20 cellular contexts compared by ENCODE assay signal in genomic region chr2:171800639-171801038, GRCh38.
A peak's percentile ranks its signal among the peaks of the same experiment; 100 is the strongest.
DNase-seq lines count a peak whose midpoint lies in the region; ATAC-seq, FAIRE-seq and TF ChIP-seq lines count a peak whose summit lies in the region.
"Had no signal": no experiment of that assay in that cellular context is flagged by ENCODE, and none has a peak within 500 bp of the region (broad histone marks: within the 10 kb centered on the region; RNA-seq: fewer than 3 reads in every experiment).

No MANE protein-coding gene starts in this region.

- no peak for TF ChIP-seq RAD21 in H1 (IDR thresholded peaks at IDR 0.05 in 1 of 2, conservative IDR thresholded peaks at IDR 0.05 in 1 of 2; ENCODE audit: low read depth in 2 of 2, low read length in 2 of 2)

- H4K5ac ChIP-seq in H1 (ENCODE audit: insufficient read length, low read depth, low read length) = no peak overlapping the region

- H3K27me3 ChIP-seq in H1 (replicated peaks in 1 of 4; ENCODE audit: control insufficient read depth in 3 of 4, extremely low read depth in 1 of 4, insufficient read depth in 3 of 4, low read length in 3 of 4) (no peaks in the 10 kb centered on the region), left lung (no peaks in the 10 kb centered on the region)
- H3K27me3 ChIP-seq: BLaER1 had no signal

- no peak overlapping the region for H2AK5ac ChIP-seq in H1 (ENCODE audit: low read depth, low read length)

- no peaks in the 10 kb centered on the region for H3K79me1 ChIP-seq in H1 (ENCODE audit: low read depth, low read length)

- no peak for ATAC-seq in left lung
- ATAC-seq: GM23338 had no signal

- no peak overlapping the region for H3K4me2 ChIP-seq in H1 (ENCODE audit: insufficient read depth in 1 of 2, low read depth in 2 of 2, low read length in 2 of 2)
- H3K4me2 ChIP-seq: BLaER1, GM23338 had no signal

- H3K36me3 ChIP-seq in H1 (ENCODE audit: control insufficient read depth in 2 of 4, insufficient read depth in 4 of 4, low read length in 3 of 4) (no peaks in the 10 kb centered on the region), left lung (no peaks in the 10 kb centered on the region)

- peaks cover 13% of the 10 kb centered on the region for H3K36me3 Mint-ChIP-seq in osteocyte (ENCODE audit: unreplicated experiment)

- peak; percentile 52 for FAIRE-seq in H54 (lab: Jason Lieb, UNC)
- peak; percentile 62 for FAIRE-seq in H1 (lab: Jason Lieb, UNC)
- FAIRE-seq: A204.1, GM12891, GM19239 had no signal

- POLR2A ChIA-PET in H1 (lab: Charles Lee; ENCODE audit: partially characterized antibody) = no interaction called here

- H3K4me3 ChIP-seq in H1 (ENCODE audit: extremely low read depth in 1 of 4, insufficient read depth in 2 of 4, low read depth in 3 of 4, low read length in 4 of 4) (no peak overlapping the region), left lung (no peak overlapping the region)
- H3K4me3 ChIP-seq: BLaER1, GM23338 had no signal

- H3K4me1 Mint-ChIP-seq in osteocyte (ENCODE audit: unreplicated experiment) = peaks cover 23% of the 10 kb centered on the region

- CTCF ChIA-PET in H1 (lab: Charles Lee; ENCODE audit: partially characterized antibody) = no interaction called here

- H3K9me3 ChIP-seq in H1 (ENCODE audit: insufficient read depth in 2 of 2, low read depth in 1 of 2, low read length in 1 of 2) (no peaks in the 10 kb centered on the region), left lung (no peaks in the 10 kb centered on the region)
- H3K9me3 ChIP-seq: BLaER1 had no signal

- no peak overlapping the region for H2BK20ac ChIP-seq in H1 (ENCODE audit: low read length)

- TF ChIP-seq POLR2A in H54 (IDR thresholded peaks at IDR 0.05; ENCODE audit: low read depth, low read length) (no peak), H1 (IDR thresholded peaks at IDR 0.05; ENCODE audit: control extremely low read depth in 1 of 2, low read depth in 2 of 2, low read length in 2 of 2) (no peak)

- H2AFZ ChIP-seq in H1 (ENCODE audit: low read length) = no peak overlapping the region
- H2AFZ ChIP-seq: GM23338 had no signal

- DNase-seq in H54 (ENCODE audit: insufficient read length, low spot score) (no peak), astrocyte of the hippocampus (ENCODE audit: low read depth, low spot score) (peak; percentile 49), H1 (ENCODE audit: low read depth in 1 of 2, low spot score in 2 of 2) (no peak), osteocyte (ENCODE audit: extremely low spot score, unreplicated experiment) (no peak), DMS 273 (lab: John Stamatoyannopoulos, UW; ENCODE audit: unreplicated experiment) (no peak), NCI-H2227 treated with DMSO at 0.1 percent for 48 hours (lab: John Stamatoyannopoulos, UW) (no peak), left lung (no peak)
- no peak for DNase-seq in central memory CD4-positive, alpha-beta T cell
- DNase-seq: CD4-positive, alpha-beta memory T cell; DMS 273 treated with DMSO at 0.1 percent for 48 hours; DMS53; DND-41; EL; H9 had no signal

- H3K23me2 ChIP-seq in H1 (ENCODE audit: low read depth, low read length) = no peaks in the 10 kb centered on the region

- no peak overlapping the region for H3K4ac ChIP-seq in H1 (replicated peaks; ENCODE audit: insufficient read length, low read depth, low read length)

- no peak overlapping the region for H2BK5ac ChIP-seq in H1 (ENCODE audit: low read depth, low read length)

- H3K18ac ChIP-seq in H1 (ENCODE audit: extremely low read depth, low read length) = no peak overlapping the region

- H2BK120ac ChIP-seq in H1 (replicated peaks; ENCODE audit: low read depth, low read length) = no peak overlapping the region

- peaks cover 0 to 5% (median 0%) of the 10 kb centered on the region in 4 experiments; a peak in 2 of 7 replicates for H3K4me1 ChIP-seq in H1 (replicated peaks in 1 of 4; ENCODE audit: control insufficient read depth in 3 of 4, insufficient read depth in 4 of 4, low read length in 3 of 4)
- peaks cover 0 to 7% of the 10 kb centered on the region in 2 donors for H3K4me1 ChIP-seq in left lung
- H3K4me1 ChIP-seq: BLaER1 had no signal

- no peak overlapping the region for H2BK12ac ChIP-seq in H1 (ENCODE audit: low read depth, low read length)

- WGBS in H1 (ENCODE audit: extremely low coverage in 1 of 2, insufficient coverage in 1 of 2, insufficient read length in 1 of 2, insufficient replicate concordance in 2 of 2, low coverage in 1 of 2, low lambda C conversion rate in 2 of 2, missing lambda C conversion rate in 1 of 2), 2 experiments = 89% methylated on average over 5 of the region's 5 CpGs; no CpG with 5 or more reads in 1 of the 2 experiments

- peak overlapping the region; percentile 43 for H3K27ac Mint-ChIP-seq in osteocyte (ENCODE audit: unreplicated experiment)
- H3K27ac Mint-ChIP-seq: CD14-positive monocyte; CD4-positive, alpha-beta memory T cell; GM23338 had no signal

- no peaks in the 10 kb centered on the region for H3K27me3 Mint-ChIP-seq in osteocyte (ENCODE audit: unreplicated experiment)
- H3K27me3 Mint-ChIP-seq: CD4-positive, alpha-beta memory T cell had no signal

- no peak overlapping the region for H3K9ac ChIP-seq in H1 (replicated peaks in 1 of 4; ENCODE audit: extremely low read depth in 1 of 4, low read depth in 3 of 4, low read length in 3 of 4)
- H3K9ac ChIP-seq: BLaER1 had no signal

- H4K20me1 ChIP-seq in H1 (replicated peaks in 1 of 2; ENCODE audit: control insufficient read depth in 1 of 2, insufficient read depth in 2 of 2, low read length in 2 of 2) = no peaks in the 10 kb centered on the region
- H4K20me1 ChIP-seq: BLaER1 had no signal

- no peak overlapping the region for H4K91ac ChIP-seq in H1 (replicated peaks; ENCODE audit: insufficient read length, low read length)

- H2BK15ac ChIP-seq in H1 (ENCODE audit: low read length) = no peak overlapping the region

- H3K56ac ChIP-seq in H1 (replicated peaks; ENCODE audit: insufficient read length, low read depth, low read length) = no peak overlapping the region

- H3K14ac ChIP-seq in H1 (ENCODE audit: insufficient read length) = no peak overlapping the region

- H3K9me3 Mint-ChIP-seq in osteocyte (ENCODE audit: unreplicated experiment) = no peaks in the 10 kb centered on the region
- H3K9me3 Mint-ChIP-seq: CD14-positive monocyte; CD4-positive, alpha-beta memory T cell; GM23338; H9 had no signal

- no peaks in the 10 kb centered on the region for H3K79me2 ChIP-seq in H1 (ENCODE audit: control insufficient read depth in 1 of 2, insufficient read depth in 2 of 2, low read length in 2 of 2)

- H3K23ac ChIP-seq in H1 (ENCODE audit: insufficient read length) = no peak overlapping the region

- H3K27ac ChIP-seq in H1 (ENCODE audit: low read depth, low read length) = no peak overlapping the region
- no peak overlapping the region for H3K27ac ChIP-seq in left lung
- H3K27ac ChIP-seq: BLaER1 had no signal

- TF ChIP-seq EP300 in H1 (IDR thresholded peaks at IDR 0.05; ENCODE audit: borderline replicate concordance in 1 of 2, low read depth in 2 of 2, low read length in 2 of 2) = no peak

- no peak overlapping the region for H3K4me3 Mint-ChIP-seq in osteocyte (ENCODE audit: unreplicated experiment)
- H3K4me3 Mint-ChIP-seq: CD14-positive monocyte; CD4-positive, alpha-beta memory T cell; GM23338; H9 had no signal

- no peak for TF ChIP-seq CTCF in H1 (IDR thresholded peaks at IDR 0.05; ENCODE audit: control extremely low read depth in 1 of 3, insufficient read depth in 1 of 3, low read depth in 1 of 3, low read length in 3 of 3)
- TF ChIP-seq CTCF in osteocyte (IDR thresholded peaks at IDR 0.05) = no peak
- TF ChIP-seq CTCF in left lung (IDR thresholded peaks at IDR 0.05) = no peak

- intact Hi-C loops in left lung (cut with DNase I) = no loop called here

- no peak overlapping the region for H4K8ac ChIP-seq in H1 (ENCODE audit: extremely low read depth, insufficient read depth, low read length)

TF ChIP-seq in H1, 55 proteins besides CTCF, POLR2A, EP300 and RAD21:
- TF ChIP-seq USF2 (IDR thresholded peaks at IDR 0.05; ENCODE audit: low read length) (no peak), BCL11A (IDR thresholded peaks at IDR 0.05; ENCODE audit: low read depth in 2 of 2, low read length in 2 of 2) (no peak), KDM5A (IDR thresholded peaks at IDR 0.05; ENCODE audit: low read length) (no peak), ATF3 (IDR thresholded peaks at IDR 0.05; ENCODE audit: insufficient read depth, low read depth, low read length) (no peak), RXRA (IDR thresholded peaks at IDR 0.05; ENCODE audit: insufficient read depth, low read depth, low read length) (no peak), HDAC6 (IDR thresholded peaks at IDR 0.05; ENCODE audit: low read depth, low read length) (no peak), CHD2 (IDR thresholded peaks at IDR 0.05; ENCODE audit: low read length) (no peak), POLR2AphosphoS5 (IDR thresholded peaks at IDR 0.05; ENCODE audit: low read depth, low read length) (no peak), GABPA (IDR thresholded peaks at IDR 0.05; ENCODE audit: borderline replicate concordance, insufficient read depth, low read length) (no peak), RBBP5 (IDR thresholded peaks at IDR 0.05; ENCODE audit: borderline replicate concordance, low read depth, low read length) (no peak), SUZ12 (IDR thresholded peaks at IDR 0.05; ENCODE audit: low read length) (no peak), JUN (IDR thresholded peaks at IDR 0.05; ENCODE audit: low read depth, low read length) (no peak), SIRT6 (IDR thresholded peaks at IDR 0.05; ENCODE audit: low read length) (no peak), SP4 (IDR thresholded peaks at IDR 0.05; ENCODE audit: low read length) (no peak), SAP30 (IDR thresholded peaks at IDR 0.05; ENCODE audit: insufficient read depth, insufficient replicate concordance, low read length) (no peak), BRCA1 (IDR thresholded peaks at IDR 0.05; ENCODE audit: low read depth, low read length) (no peak), GTF2F1 (IDR thresholded peaks at IDR 0.05; ENCODE audit: borderline replicate concordance, low read depth, low read length) (no peak), TAF1 (IDR thresholded peaks at IDR 0.05; ENCODE audit: low read depth, low read length) (no peak), HDAC2 (IDR thresholded peaks at IDR 0.05; ENCODE audit: borderline replicate concordance in 1 of 2, low read depth in 2 of 2, low read length in 2 of 2) (no peak), CEBPB (IDR thresholded peaks at IDR 0.05; ENCODE audit: low read depth, low read length) (no peak)
